Comparison of ENCODE assay signal across 16 cellular contexts in the genomic region with DNA sequence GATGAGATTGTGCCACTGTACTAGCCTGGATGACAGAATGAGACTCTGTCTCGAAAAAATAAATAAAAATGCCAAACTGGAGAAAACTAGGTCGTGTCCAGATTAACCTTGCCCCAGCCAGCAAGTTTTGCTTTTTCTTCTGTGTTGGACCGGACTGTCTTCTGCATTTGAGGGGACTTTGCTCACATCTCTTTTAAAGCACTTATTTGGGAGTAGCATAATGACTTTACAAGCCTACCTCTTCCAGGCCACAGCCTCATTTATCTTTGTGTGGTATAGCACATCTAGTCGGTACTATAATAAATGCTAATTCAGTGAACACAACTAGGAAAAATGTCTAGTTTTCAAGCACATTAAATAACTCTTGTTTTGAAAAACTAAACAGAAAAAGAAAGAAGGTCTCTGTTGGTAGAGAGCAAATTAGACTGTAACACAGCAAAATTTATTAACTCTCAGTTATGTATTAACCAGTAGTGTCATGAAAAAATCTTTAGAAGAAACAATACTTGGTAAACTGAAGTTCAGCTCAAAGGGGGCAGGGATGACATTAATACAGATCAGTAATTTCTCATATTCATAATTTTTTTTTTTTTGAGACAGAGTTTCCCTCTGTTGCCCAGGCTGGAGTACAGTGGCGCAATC.
"Had no signal": no experiment of that assay in that cellular context is flagged by ENCODE, and none has a peak within 500 bp of the region (broad histone marks: within the 10 kb centered on the region; RNA-seq: fewer than 3 reads in every experiment).

No MANE protein-coding gene starts in this region.

- H3K4me1 Mint-ChIP-seq: neural progenitor cell had no signal

- DNase-seq: activated CD8-positive, alpha-beta memory T cell treated with anti-CD3 and anti-CD28 coated beads, Interleukin-2, amount 10 ng/mL, durations not matched to agents 7 days and 5 days; activated naive CD4-positive, alpha-beta T cell treated with anti-CD3 and anti-CD28 coated beads, Interleukin-2, amount 50 U/mL, for 16 hours; activated T-cell treated with anti-CD3 and anti-CD28 coated beads, Interleukin-2, amount 50 U/mL, for 1 hour; adrenal gland; dorsolateral prefrontal cortex; islet precursor cell; pancreas; stimulated activated CD4-positive, alpha-beta T cell treated with anti-CD3 and anti-CD28 coated beads, Interleukin-15, amount 100 ng/mL, for 24 hours; stimulated activated CD4-positive, alpha-beta T cell treated with anti-CD3 and anti-CD28 coated beads, Interleukin-4, amount 100 ng/mL, for 1 hour; stimulated activated naive CD4-positive, alpha-beta T cell; T-helper 9 cell; tibial artery; uterus had no signal

- H3K9me3 Mint-ChIP-seq: neural progenitor cell had no signal

- ATAC-seq: activated CD4-positive, CD25-positive, alpha-beta regulatory T cell treated with anti-CD3 and anti-CD28 coated beads, Interleukin-2, amount 50 U/mL, for 24 hours; activated CD8-positive, alpha-beta memory T cell treated with anti-CD3 and anti-CD28 coated beads, Interleukin-2, amount 10 ng/mL, durations not matched to agents 7 days and 5 days; gastroesophageal sphincter had no signal

- H3K27me3 Mint-ChIP-seq: activated CD8-positive, alpha-beta memory T cell treated with anti-CD3 and anti-CD28 coated beads, Interleukin-2, amount 10 ng/mL, durations not matched to agents 7 days and 5 days had no signal

- H3K4me3 Mint-ChIP-seq: activated CD8-positive, alpha-beta memory T cell treated with anti-CD3 and anti-CD28 coated beads, Interleukin-2, amount 10 ng/mL, durations not matched to agents 7 days and 5 days; neural progenitor cell had no signal

- H3K27ac Mint-ChIP-seq: activated CD8-positive, alpha-beta memory T cell treated with anti-CD3 and anti-CD28 coated beads, Interleukin-2, amount 10 ng/mL, durations not matched to agents 7 days and 5 days had no signal
